28 cellular contexts compared by ENCODE assay signal in the genomic region with DNA sequence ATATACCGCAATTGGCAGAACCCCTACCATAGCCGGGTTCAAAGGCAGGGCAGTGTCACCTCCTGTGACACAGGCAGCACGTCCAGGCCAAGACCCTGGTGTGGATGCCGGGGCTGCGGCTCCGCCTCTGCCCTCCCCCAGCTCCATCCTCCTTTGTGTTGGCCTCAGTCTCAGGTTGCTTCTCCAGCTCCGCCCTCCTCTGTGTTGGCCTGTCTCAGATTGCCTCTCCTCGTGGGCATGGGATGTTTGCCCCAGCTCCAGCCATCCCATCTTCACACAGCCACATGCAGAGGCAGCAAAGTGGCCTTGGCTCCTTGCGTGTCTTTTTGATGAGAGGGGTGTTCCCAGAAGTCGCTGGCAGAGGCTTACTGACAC. TPM values are rescaled to one million over a fixed set of nuclear protein-coding genes. Genes with fewer than 3 reads are reported as not detected.
DNase-seq lines count a peak whose midpoint lies in the region; ATAC-seq and TF ChIP-seq lines count a peak whose summit lies in the region.
"Had no signal": no experiment of that assay in that cellular context is flagged by ENCODE, and none has a peak within 500 bp of the region (broad histone marks: within the 10 kb centered on the region; RNA-seq: fewer than 3 reads in every experiment).

No MANE protein-coding gene starts in this region.

- H3K36me3 ChIP-seq in HCT116 (ENCODE audit: control insufficient read depth in 1 of 2, insufficient read depth in 2 of 2, low read length in 2 of 2): peaks cover 2 to 5% of the 10 kb centered on the region in 2 experiments; a peak in 2 of 4 replicates
- peaks cover 44% of the 10 kb centered on the region for H3K36me3 ChIP-seq in endodermal cell (ENCODE audit: control insufficient read depth, insufficient read depth, low read length)
- peaks cover 6% of the 10 kb centered on the region for H3K36me3 ChIP-seq in mesendoderm (ENCODE audit: control insufficient read depth, insufficient read depth, low read length)
- H3K36me3 ChIP-seq in tibial nerve: peaks cover 2 to 100% (median 48%) of the 10 kb centered on the region in 3 donors

- TF ChIP-seq RAD21 in HCT116 (IDR thresholded peaks at IDR 0.05; ENCODE audit: low read depth): no peak

- H3K23ac ChIP-seq in mesendoderm (ENCODE audit: low read length): no peak overlapping the region

- no peak overlapping the region for H3K27ac Mint-ChIP-seq in endodermal cell
- H3K27ac Mint-ChIP-seq: memory B cell had no signal

- H2AFZ ChIP-seq in HCT116 (ENCODE audit: low read depth, low read length, poor library complexity, severe bottlenecking): no peak overlapping the region

- no peak overlapping the region for H3K56ac ChIP-seq in mesendoderm (ENCODE audit: low read length)

- no peak overlapping the region for H3K18ac ChIP-seq in mesendoderm (ENCODE audit: low read length)

- H2AK5ac ChIP-seq in mesendoderm (ENCODE audit: low read length): no peak overlapping the region

- no peak for TF ChIP-seq EP300 in tibial nerve (IDR thresholded peaks at IDR 0.05)

- no peaks in the 10 kb centered on the region for H3K27me3 ChIP-seq in HCT116 (ENCODE audit: insufficient read depth, low read length)
- no peaks in the 10 kb centered on the region for H3K27me3 ChIP-seq in endodermal cell (ENCODE audit: control insufficient read depth, insufficient read depth, low read length, poor library complexity, severe bottlenecking)
- no peaks in the 10 kb centered on the region for H3K27me3 ChIP-seq in mesendoderm (ENCODE audit: insufficient read depth, low read length, poor library complexity)
- no peaks in the 10 kb centered on the region for H3K27me3 ChIP-seq in tibial nerve
- H3K27me3 ChIP-seq: sigmoid colon, transverse colon had no signal

- no peak overlapping the region for H2BK15ac ChIP-seq in mesendoderm (replicated peaks; ENCODE audit: low read depth)

- no peak for TF ChIP-seq CTCF in HCT116 (IDR thresholded peaks at IDR 0.05 in 2 of 3, conservative IDR thresholded peaks at IDR 0.05 in 1 of 3; ENCODE audit: borderline replicate concordance in 1 of 3, insufficient read depth in 1 of 3, low read depth in 2 of 3, low read length in 2 of 3)
- TF ChIP-seq CTCF in endodermal cell (conservative IDR thresholded peaks at IDR 0.05): no peak
- TF ChIP-seq CTCF in tibial nerve (IDR thresholded peaks at IDR 0.05): no peak

- CTCF ChIA-PET in HCT116 (lab: Charles Lee): no interaction called here

- H3K4me3 Mint-ChIP-seq in endodermal cell: no peak overlapping the region
- H3K4me3 Mint-ChIP-seq: memory B cell had no signal

- no peak overlapping the region for H3K4ac ChIP-seq in mesendoderm (ENCODE audit: low read depth, low read length)

- no peak overlapping the region for H2BK5ac ChIP-seq in mesendoderm (ENCODE audit: low read length)

- H3K27ac ChIP-seq in HCT116 (ENCODE audit: low read depth, low read length) (no peak overlapping the region), endodermal cell (ENCODE audit: low read depth, low read length) (no peak overlapping the region), mesendoderm (ENCODE audit: low read depth, low read length) (no peak overlapping the region), tibial nerve (no peak overlapping the region)
- H3K27ac ChIP-seq: prostate gland, sigmoid colon, transverse colon had no signal

- intact Hi-C loops in HCT116 (cut with micrococcal nuclease): no loop called here

- H3K79me1 ChIP-seq in mesendoderm (ENCODE audit: low read length): no peaks in the 10 kb centered on the region

- 66 to 70% methylated on average over 4 to 10 of the region's 10 CpGs for WGBS in endodermal cell (ENCODE audit: insufficient coverage in 1 of 2, insufficient read length in 1 of 2), 2 experiments
- no CpG with 5 or more reads among the region's 10 CpGs for WGBS in mesendoderm (ENCODE audit: extremely low coverage, insufficient coverage, low lambda C conversion rate)
- WGBS in tibial nerve, 2 donors: 60 to 67% methylated on average over 9 to 10 of the region's 10 CpGs

- no peaks in the 10 kb centered on the region for H3K9me2 ChIP-seq in HCT116 (ENCODE audit: insufficient read depth)
- H3K9me2 ChIP-seq: SK-N-SH had no signal

- H3K9me3 Mint-ChIP-seq in endodermal cell: no peaks in the 10 kb centered on the region
- H3K9me3 Mint-ChIP-seq: memory B cell had no signal

- H3K4me2 ChIP-seq in HCT116 (ENCODE audit: low read length) (no peak overlapping the region), mesendoderm (ENCODE audit: low read length) (no peak overlapping the region)
- H3K4me2 ChIP-seq: SK-N-SH had no signal

- H3K4me3 ChIP-seq in HCT116 (replicated peaks in 1 of 2; ENCODE audit: low read depth in 1 of 2, low read length in 2 of 2) (no peak overlapping the region), endodermal cell (ENCODE audit: low read length) (no peak overlapping the region), mesendoderm (ENCODE audit: low read length) (no peak overlapping the region), tibial nerve (no peak overlapping the region)
- H3K4me3 ChIP-seq: prostate gland, sigmoid colon, transverse colon had no signal

- ATAC-seq in HCT116 (peak; percentile 46; the same call in 1 of the 2 replicates), GM19023 (IDR thresholded peaks at IDR 0.05; ENCODE audit: unreplicated experiment) (no peak)
- ATAC-seq: esophagus mucosa, left cardiac atrium, PC-3 had no signal

- no peak overlapping the region for H2BK120ac ChIP-seq in mesendoderm (ENCODE audit: low read depth, low read length)

- no peaks in the 10 kb centered on the region for H4K20me1 ChIP-seq in HCT116 (ENCODE audit: insufficient read depth)

- H3K9ac ChIP-seq in HCT116 (ENCODE audit: low read length) (no peak overlapping the region), endodermal cell (ENCODE audit: extremely low read depth, low read length, poor library complexity, severe bottlenecking) (no peak overlapping the region), mesendoderm (ENCODE audit: low read length) (no peak overlapping the region)
- H3K9ac ChIP-seq: SK-N-SH had no signal

- POLR2A ChIA-PET in HCT116 (lab: Charles Lee): no interaction called here

- no peak overlapping the region for H4K5ac ChIP-seq in mesendoderm (ENCODE audit: low read length)

- no peaks in the 10 kb centered on the region for H3K27me3 Mint-ChIP-seq in endodermal cell (ENCODE audit: insufficient read depth)
- H3K27me3 Mint-ChIP-seq: memory B cell had no signal

- DNase-seq in ELF-1 (ENCODE audit: low read depth, low spot score) (peak; percentile 71), HCT116 (ENCODE audit: low read depth, low spot score) (no peak), endodermal cell (peak; percentile 87), mesendoderm (peak; percentile 65), tibial nerve (ENCODE audit: low spot score in 2 of 2) (no peak), NCI-H128 (lab: John Stamatoyannopoulos, UW; ENCODE audit: unreplicated experiment) (no peak)
- DNase-seq: activated naive CD4-positive, alpha-beta T cell treated with Interleukin-2 at 50 U/mL for 16 hours; central memory CD4-positive, alpha-beta T cell; DMS153; KBM-7; left cardiac atrium; NCI-H1092; NCI-H187; NCI-H526; PC-3; sigmoid colon; SK-N-SH; stimulated activated CD4-positive, alpha-beta T cell treated with anti-CD3 and anti-CD28 coated beads, Interleukin-4, amount 100 ng/mL, for 1 hour; transverse colon had no signal

- no TSS peak for BruUV-seq in HCT116 (replicated peaks; lab: Mats Ljungman, UMichigan)

- RAD21 ChIA-PET in HCT116 (lab: Charles Lee; ENCODE audit: low non-redundant PET in 1 of 2, low total read pairs in 2 of 2, uncharacterized antibody in 2 of 2, unreplicated experiment in 2 of 2): interaction anchor here in 1 of 2 experiments (0.5 kb wide), 1 partner anchor 13 kb away, joined by 4 read pairs; no protein-coding TSS in a partner anchor

- TF ChIP-seq POLR2A in HCT116 (IDR thresholded peaks at IDR 0.05; ENCODE audit: borderline replicate concordance, extremely low read depth, insufficient read depth, insufficient read length): no peak
- TF ChIP-seq POLR2A in tibial nerve (IDR thresholded peaks at IDR 0.05): no peak

- peaks cover 10% of the 10 kb centered on the region for H3K4me1 Mint-ChIP-seq in endodermal cell
- H3K4me1 Mint-ChIP-seq: memory B cell had no signal

- H4K8ac ChIP-seq in mesendoderm (ENCODE audit: low read depth, low read length): no peak overlapping the region

- H3K9me3 ChIP-seq in HCT116 (ENCODE audit: control insufficient read depth in 1 of 2, insufficient read depth in 1 of 2, low read depth in 1 of 2, low read length in 2 of 2) (no peaks in the 10 kb centered on the region), endodermal cell (ENCODE audit: control insufficient read depth, low read length) (no peaks in the 10 kb centered on the region), tibial nerve (no peaks in the 10 kb centered on the region)
- H3K9me3 ChIP-seq: prostate gland, sigmoid colon, SK-N-SH, transverse colon had no signal

- H3K4me1 ChIP-seq in HCT116 (ENCODE audit: control insufficient read depth in 1 of 2, insufficient read depth in 2 of 2, low read length in 2 of 2) (no peaks in the 10 kb centered on the region), endodermal cell (ENCODE audit: control insufficient read depth, insufficient read depth, low read length) (no peaks in the 10 kb centered on the region), mesendoderm (ENCODE audit: control insufficient read depth, low read depth, low read length) (peaks cover 2% of the 10 kb centered on the region), tibial nerve (no peaks in the 10 kb centered on the region)
- H3K4me1 ChIP-seq: sigmoid colon, transverse colon had no signal

- H3K79me2 ChIP-seq in HCT116 (ENCODE audit: insufficient read depth, low read length) (no peaks in the 10 kb centered on the region), mesendoderm (ENCODE audit: control insufficient read depth, insufficient read depth, low read length) (no peaks in the 10 kb centered on the region)

- peaks cover 73% of the 10 kb centered on the region for H3K36me3 Mint-ChIP-seq in endodermal cell (ENCODE audit: low read depth)

RNA-seq across cellular contexts. Expression of a gene that starts 24.6 kb away (rescaled TPM):
- total RNA-seq in HCT116 (2021; ENCODE audit: unreplicated experiment): 58.2 TPM
- 44.8 and 50.1 TPM in 2 replicates for polyA plus RNA-seq in HCT116 (2012)
- total RNA-seq in endodermal cell: 10 to 100 TPM; 51.9 to 61.6 TPM
- polyA plus RNA-seq in endodermal cell (2013, experiment 1 of 2): 38.2 TPM
- polyA plus RNA-seq in endodermal cell (2013, experiment 2 of 2): 35.9 TPM
- 20.2 TPM for polyA plus RNA-seq in mesendoderm (2013, experiment 1 of 2)
- polyA plus RNA-seq in mesendoderm (2013, experiment 2 of 2): 21.5 TPM
- 10 to 100 TPM; 54.2 to 85.9 (median 70.0) TPM for total RNA-seq in tibial nerve

RNA-seq across cellular contexts. Expression of a gene that starts 29.4 kb away (rescaled TPM):
- total RNA-seq in HCT116 (2021; ENCODE audit: unreplicated experiment) (115 TPM), endodermal cell (100 to 1,000 TPM in 1 of 2 donors, 10 to 100 TPM in 1; 87.7 to 130 TPM), tibial nerve (10 to 100 TPM; 10.3 to 17.3 (median 14.8) TPM)
- 77.2 and 89.8 TPM in 2 replicates for polyA plus RNA-seq in HCT116 (2012)
- 148 TPM for polyA plus RNA-seq in endodermal cell (2013, experiment 1 of 2)
- 147 TPM for polyA plus RNA-seq in endodermal cell (2013, experiment 2 of 2)
- polyA plus RNA-seq in mesendoderm (2013, experiment 1 of 2): 207 TPM
- polyA plus RNA-seq in mesendoderm (2013, experiment 2 of 2): 217 TPM

RNA-seq across cellular contexts. Expression of a gene that starts 49.4 kb away (rescaled TPM):
- total RNA-seq in HCT116 (2021; ENCODE audit: unreplicated experiment) (not detected), endodermal cell (not detected), tibial nerve (1 to 10 TPM in 1 of 4 donors, not detected in 3; 1.3 TPM)
- polyA plus RNA-seq in HCT116 (2012): not detected in 2 replicates
- not detected for polyA plus RNA-seq in endodermal cell (2013, experiment 1 of 2)
- polyA plus RNA-seq in endodermal cell (2013, experiment 2 of 2): not detected
- polyA plus RNA-seq in mesendoderm (2013, experiment 1 of 2): not detected
- not detected for polyA plus RNA-seq in mesendoderm (2013, experiment 2 of 2)
- total RNA-seq: fibroblast of villous mesenchyme, G401, left cardiac atrium, M059J, PC-3 had no signal
- polyA plus RNA-seq: AG04450, BJ had no signal

Comparison
In these comparisons a context has a peak if more than half of its experiments do, and no peak if none do; other contexts are left out.
1. DNase-seq: peak in ELF-1 (single experiment), endodermal cell (single experiment) and mesendoderm (single experiment); none in HCT116 (single experiment), tibial nerve (0 of 2) and NCI-H128 (single experiment).